ENCODE assay signal across 8 cellular contexts in the genomic region with DNA sequence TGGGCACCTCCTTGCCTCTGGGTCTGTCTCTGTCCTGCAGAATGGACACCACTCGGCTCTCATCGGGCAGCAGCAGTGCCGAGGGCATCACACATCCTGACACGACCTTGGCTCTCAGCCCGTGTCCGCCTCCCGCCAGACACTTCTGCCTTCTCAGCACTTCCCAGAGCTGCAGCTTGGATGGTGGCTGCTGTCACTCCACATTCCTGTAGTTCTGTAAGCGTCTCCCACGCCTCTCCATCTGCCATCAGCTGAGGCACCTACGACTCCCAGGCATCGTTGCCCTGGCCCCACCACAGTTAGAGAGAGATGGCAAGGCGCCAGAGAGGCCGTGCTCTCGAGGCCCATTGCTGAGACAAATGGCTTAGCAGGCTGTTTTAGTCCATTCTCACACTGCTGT.
DNase-seq lines count a peak whose midpoint lies in the region; ATAC-seq, FAIRE-seq and TF ChIP-seq lines count a peak whose summit lies in the region.

No MANE protein-coding gene starts in this region.

- no peaks in the 10 kb centered on the region for H3K9me3 Mint-ChIP-seq in activated CD4-positive, alpha-beta T cell treated with anti-CD3 and anti-CD28 coated beads for 36 hours (ENCODE audit: low read depth)

- peak overlapping the region in 1 of 2 experiments; percentile 36; a peak in 1 of 4 replicates for H3K9ac ChIP-seq in K562 (ENCODE audit: insufficient read depth in 1 of 2, low read depth in 2 of 2, low read length in 2 of 2)

- no peak for DNase-seq in activated CD4-positive, alpha-beta T cell treated with anti-CD3 and anti-CD28 coated beads for 36 hours
- DNase-seq in activated CD4-positive, alpha-beta T cell treated with anti-CD3 and anti-CD28 coated beads, Interleukin-2, amount 50 U/mL, for 4 hours, result no peak
- DNase-seq in K562 (ENCODE audit: extremely low read depth in 1 of 4, low spot score in 3 of 4) (no peak), islet precursor cell (peak; percentile 49), gastrocnemius medialis (peak; percentile 73 to 94), GM12891 (ENCODE audit: insufficient read length, low spot score) (no peak), NCI-H146 (lab: John Stamatoyannopoulos, UW) (no peak)
- DNase-seq in activated CD8-positive, alpha-beta memory T cell treated with anti-CD3 and anti-CD28 coated beads for 24 hours, result no peak

- TF ChIP-seq EP300 in K562 (IDR thresholded peaks at IDR 0.05; ENCODE audit: low read length), result no peak

- peak overlapping the region; percentile 15 for H3K27ac Mint-ChIP-seq in activated CD4-positive, alpha-beta T cell treated with anti-CD3 and anti-CD28 coated beads for 36 hours

- no peak for ATAC-seq in activated CD4-positive, alpha-beta T cell treated with anti-CD3 and anti-CD28 coated beads for 36 hours
- ATAC-seq in K562 (no peak), gastrocnemius medialis (peak; percentile 43 to 77)

- H3K9me1 ChIP-seq in K562 (ENCODE audit: control insufficient read depth, insufficient read depth, low read length), result peaks cover 6% of the 10 kb centered on the region

- CTCF ChIA-PET in activated CD4-positive, alpha-beta T cell treated with anti-CD3 and anti-CD28 coated beads for 36 hours (lab: Charles Lee), result no interaction called here
- CTCF ChIA-PET in K562 (lab: Yijun Ruan, JAX; ENCODE audit: low intra/inter-chr PET ratio), result no interaction called here

- no peak overlapping the region for H3K4me3 Mint-ChIP-seq in activated CD4-positive, alpha-beta T cell treated with anti-CD3 and anti-CD28 coated beads for 36 hours

- TF ChIP-seq CTCF in K562 (IDR thresholded peaks at IDR 0.05 in 2 of 3, conservative IDR thresholded peaks at IDR 0.05 in 1 of 3; ENCODE audit: insufficient read depth in 2 of 3, low read depth in 1 of 3, low read length in 3 of 3) (no peak), gastrocnemius medialis (IDR thresholded peaks at IDR 0.05 in 4 of 5, conservative IDR thresholded peaks at IDR 0.05 in 1 of 5) (no peak)

- H3K27ac ChIP-seq in K562 (ENCODE audit: extremely low read depth, low read depth, low read length) (no peak overlapping the region), gastrocnemius medialis (peak overlapping the region; percentile 76 to 89 (median 87))

- no TSS peak for BruUV-seq in K562 (replicated peaks; lab: Mats Ljungman, UMichigan)

- H3K4me3 ChIP-seq in K562 (no peak overlapping the region), gastrocnemius medialis (no peak overlapping the region)

- TF ChIP-seq RAD21 in K562 (CRISPR knock-in tag; conservative IDR thresholded peaks at IDR 0.05 in 1 of 2, IDR thresholded peaks at IDR 0.05 in 1 of 2), result no peak

- H3K36me3 ChIP-seq in K562 (ENCODE audit: control insufficient read depth, insufficient read depth, low read length), result peaks cover 22% of the 10 kb centered on the region; the same call in 2 of the 3 replicates
- H3K36me3 ChIP-seq in gastrocnemius medialis, result no peaks in the 10 kb centered on the region

- H3K27me3 ChIP-seq in K562 (ENCODE audit: control insufficient read depth in 2 of 2, insufficient read depth in 2 of 2, low read length in 2 of 2), result no peaks in the 10 kb centered on the region
- H3K27me3 ChIP-seq in gastrocnemius medialis, result no peaks in the 10 kb centered on the region

- no peaks in the 10 kb centered on the region for H4K20me1 ChIP-seq in K562 (replicated peaks; ENCODE audit: control insufficient read depth, insufficient read depth, low read length)

- WGBS in K562 (ENCODE audit: insufficient coverage, low coverage, missing lambda C conversion rate), result 92% methylated on average over 14 of the region's 14 CpGs

- H3K4me1 ChIP-seq in K562 (replicated peaks in 1 of 2; ENCODE audit: control insufficient read depth in 2 of 2, insufficient read depth in 2 of 2, low read length in 2 of 2), result peaks cover 23 to 24% of the 10 kb centered on the region in 2 experiments
- peaks cover 27 to 41% of the 10 kb centered on the region in 2 donors for H3K4me1 ChIP-seq in gastrocnemius medialis

- no peak overlapping the region for H3K4me2 ChIP-seq in K562 (ENCODE audit: insufficient read depth, low read length)

- peaks cover 50% of the 10 kb centered on the region for H3K4me1 Mint-ChIP-seq in activated CD4-positive, alpha-beta T cell treated with anti-CD3 and anti-CD28 coated beads for 36 hours

- TF ChIP-seq POLR2A in K562 (conservative IDR thresholded peaks at IDR 0.05) (no peak), gastrocnemius medialis (IDR thresholded peaks at IDR 0.05) (no peak), GM12891 (IDR thresholded peaks at IDR 0.05; ENCODE audit: low read depth, low read length) (no peak)

- FAIRE-seq in K562 (lab: Jason Lieb, UNC) (no peak), GM12891 (lab: Jason Lieb, UNC) (no peak)

- H3K27me3 Mint-ChIP-seq in activated CD4-positive, alpha-beta T cell treated with anti-CD3 and anti-CD28 coated beads for 36 hours, result no peaks in the 10 kb centered on the region

- intact Hi-C loops in activated CD4-positive, alpha-beta T cell treated with anti-CD3 and anti-CD28 coated beads for 36 hours (cut with DNase I, micrococcal nuclease), result no loop called here
- intact Hi-C loops in K562 (cut with micrococcal nuclease) (no loop called here), gastrocnemius medialis (cut with DNase I; ENCODE audit: low total_unique reads) (loop anchor here (1.0 to 10.0 kb wide), 2 partner anchors 32 to 251 kb away; partner anchors contain the start of gene RPTOR)

- POLR2A ChIA-PET in activated CD4-positive, alpha-beta T cell treated with anti-CD3 and anti-CD28 coated beads for 36 hours (lab: Charles Lee), result no interaction called here
- POLR2A ChIA-PET in K562 (lab: Yijun Ruan, JAX), result no interaction called here

- H3K36me3 Mint-ChIP-seq in activated CD4-positive, alpha-beta T cell treated with anti-CD3 and anti-CD28 coated beads for 36 hours (ENCODE audit: low read depth), result peaks cover 52% of the 10 kb centered on the region

- H2AFZ ChIP-seq in K562 (ENCODE audit: low read depth, low read length), result no peak overlapping the region

- in situ Hi-C loops in K562 (cut with MboI) (no loop called here), gastrocnemius medialis (cut with MboI; ENCODE audit: low sequenced_read_pairs in 4 of 4) (no loop called here)

- H3K9me3 ChIP-seq in K562 (replicated peaks; ENCODE audit: control insufficient read depth, insufficient read depth, low read depth, low read length), result no peaks in the 10 kb centered on the region; the same call in 1 of the 2 replicates
- H3K9me3 ChIP-seq in gastrocnemius medialis, result no peaks in the 10 kb centered on the region

- H3K79me2 ChIP-seq in K562 (ENCODE audit: control insufficient read depth, insufficient read depth, low read length), result peaks cover 4% of the 10 kb centered on the region; the same call in 1 of the 3 replicates

TF ChIP-seq in K562, 482 proteins besides CTCF, POLR2A, EP300 and RAD21:
- peak; percentile 48 for TF ChIP-seq NFIC (IDR thresholded peaks at IDR 0.05)
- TF ChIP-seq RFX1 (IDR thresholded peaks at IDR 0.05), result no peak
- TF ChIP-seq RBM22 (IDR thresholded peaks at IDR 0.05; ENCODE audit: low read depth, low read length, poor library complexity, severe bottlenecking), result peak; percentile 48
- TF ChIP-seq ETV6 (IDR thresholded peaks at IDR 0.05; ENCODE audit: borderline replicate concordance in 1 of 2, low read depth in 2 of 2, low read length in 1 of 2), result no peak
- no peak for TF ChIP-seq ETV6 (CRISPR knock-in tag; IDR thresholded peaks at IDR 0.05; ENCODE audit: borderline replicate concordance)
TF ChIP-seq in K562: peak in this region for 2.

TF ChIP-seq in GM12891, 5 proteins besides CTCF, POLR2A, EP300 and RAD21:
- no peak for TF ChIP-seq SPI1 (IDR thresholded peaks at IDR 0.05; ENCODE audit: low read depth, low read length)
- TF ChIP-seq POU2F2 (IDR thresholded peaks at IDR 0.05; ENCODE audit: low read depth, low read length), result no peak
- TF ChIP-seq TAF1 (IDR thresholded peaks at IDR 0.05; ENCODE audit: low read depth, low read length), result no peak
- TF ChIP-seq POLR2AphosphoS5 (IDR thresholded peaks at IDR 0.05; ENCODE audit: low read depth, low read length), result no peak
- TF ChIP-seq PAX5 (IDR thresholded peaks at IDR 0.05; ENCODE audit: insufficient read depth, low read length, severe bottlenecking), result no peak

Comparison
In these comparisons a context has a peak if more than half of its experiments do, and no peak if none do; other contexts are left out.
1. ATAC-seq: peak in gastrocnemius medialis (2 of 2); none in activated CD4-positive, alpha-beta T cell treated with anti-CD3 and anti-CD28 coated beads for 36 hours (single experiment) and K562 (single experiment).
2. DNase-seq: peak in islet precursor cell (single experiment) and gastrocnemius medialis (2 of 2); none in activated CD4-positive, alpha-beta T cell treated with anti-CD3 and anti-CD28 coated beads for 36 hours (single experiment), activated CD4-positive, alpha-beta T cell treated with anti-CD3 and anti-CD28 coated beads, Interleukin-2, amount 50 U/mL, for 4 hours (0 of 2), K562 (0 of 4), activated CD8-positive, alpha-beta memory T cell treated with anti-CD3 and anti-CD28 coated beads for 24 hours (single experiment), GM12891 (single experiment) and NCI-H146 (single experiment).